ENCODE assay signal across 8 cellular contexts in genomic region chr10:100986623-100986951, GRCh38. TPM values are rescaled to one million over a fixed set of nuclear protein-coding genes. Genes with fewer than 3 reads are reported as not detected.
DNase-seq lines count a peak whose midpoint lies in the region; ATAC-seq, FAIRE-seq and TF ChIP-seq lines count a peak whose summit lies in the region.

No MANE protein-coding gene starts in this region.

- H3K36me3 ChIP-seq in DOHH2 (ENCODE audit: control insufficient read depth, low read length) (peaks cover 40% of the 10 kb centered on the region), Peyer's patch (peaks cover 0 to 25% (median 0%) of the 10 kb centered on the region in 3 donors), pancreas (peaks cover 0 to 3% (median 0%) of the 10 kb centered on the region in 3 donors)

- TF ChIP-seq CTCF in DOHH2 (IDR thresholded peaks at IDR 0.05; ENCODE audit: low read depth, low read length, poor library complexity, severe bottlenecking) (no peak), Peyer's patch (IDR thresholded peaks at IDR 0.05) (no peak), pancreas (IDR thresholded peaks at IDR 0.05) (no peak)

- H4K20me1 ChIP-seq in DOHH2 (ENCODE audit: control insufficient read depth, insufficient read depth, low read depth, low read length) = peaks cover 6% of the 10 kb centered on the region; the same call in 1 of the 2 replicates

- no peaks in the 10 kb centered on the region for H3F3A ChIP-seq in DOHH2 (ENCODE audit: control insufficient read depth, insufficient read depth)

- H3K79me2 ChIP-seq in DOHH2 (ENCODE audit: control insufficient read depth, low read length) = peaks cover 60% of the 10 kb centered on the region

- DNase-seq in Peyer's patch (peak in 1 of 3 donors; percentile 57), pancreas (no peak), GM19239 (ENCODE audit: insufficient read length, low spot score) (no peak)
- no peak for DNase-seq in activated CD8-positive, alpha-beta memory T cell treated with anti-CD3 and anti-CD28 coated beads, Interleukin-2, amount 50 U/mL, for 4 hours

- no peaks in the 10 kb centered on the region for H3K9me3 ChIP-seq in DOHH2 (ENCODE audit: control insufficient read depth, insufficient read depth, low read length)
- H3K9me3 ChIP-seq in Peyer's patch = no peaks in the 10 kb centered on the region
- H3K9me3 ChIP-seq in pancreas = no peaks in the 10 kb centered on the region

- H3K27me3 ChIP-seq in DOHH2 (ENCODE audit: control insufficient read depth, low read length) = no peaks in the 10 kb centered on the region
- H3K27me3 ChIP-seq in Peyer's patch = no peaks in the 10 kb centered on the region
- H3K27me3 ChIP-seq in pancreas = no peaks in the 10 kb centered on the region

- peak in 1 of 2 donors; percentile 4 for TF ChIP-seq POLR2A in Peyer's patch (IDR thresholded peaks at IDR 0.05)

- H3K4me1 ChIP-seq in DOHH2 (ENCODE audit: control insufficient read depth, low read length) = peaks cover 28% of the 10 kb centered on the region
- H3K4me1 ChIP-seq in Peyer's patch = peaks cover 0 to 24% (median 16%) of the 10 kb centered on the region in 4 donors
- peaks cover 7 to 27% (median 14%) of the 10 kb centered on the region in 3 donors for H3K4me1 ChIP-seq in pancreas

- H3K9me2 ChIP-seq in DOHH2 (replicated peaks; ENCODE audit: control insufficient read depth, low read length) = no peaks in the 10 kb centered on the region

- FAIRE-seq in pancreas (lab: Jason Lieb, UNC) = no peak
- no peak for FAIRE-seq in GM19239 (lab: Jason Lieb, UNC)

- 5 to 6% methylated on average over 17 of the region's 17 CpGs for WGBS in pancreas, 2 donors

- H3K27ac ChIP-seq in DOHH2 (ENCODE audit: low read depth, low read length) (peak overlapping the region; percentile 69; the same call in 1 of the 2 replicates), Peyer's patch (peak overlapping the region in 3 of 4 donors; percentile 80 to 92 (median 84)), pancreas (peak overlapping the region in 1 of 4 donors; percentile 62)

- peak overlapping the region; percentile 84 for H3K4me2 ChIP-seq in DOHH2 (ENCODE audit: low read length)

- ATAC-seq in esophagus mucosa = peak; percentile 5
- peak in 2 of 4 donors; percentile 3 to 19 for ATAC-seq in pancreas
- no peak for ATAC-seq in HG03097 (IDR thresholded peaks at IDR 0.05; ENCODE audit: low FRiP score, unreplicated experiment)
- ATAC-seq in GM18520 (IDR thresholded peaks at IDR 0.05; ENCODE audit: unreplicated experiment) = no peak

- H3K4me3 ChIP-seq in DOHH2 (ENCODE audit: low read length) (peak overlapping the region; percentile 82), Peyer's patch (peak overlapping the region; percentile 87 to 92 (median 91)), pancreas (peak overlapping the region; percentile 74 to 96 (median 84))

- intact Hi-C loops in pancreas (cut with DNase I) = no loop called here

RNA-seq across cellular contexts. Expression of gene MRPL43, which starts 0.7 kb away (rescaled TPM):
- 10 to 100 TPM; 40.5 to 85.5 (median 61.7) TPM for total RNA-seq in Peyer's patch
- total RNA-seq in esophagus mucosa = 72.7 TPM
- total RNA-seq in pancreas = 10 to 100 TPM; 31.0 to 49.3 (median 36.2) TPM
- polyA plus RNA-seq in pancreas = 10 to 100 TPM; 67.7 to 93.5 TPM

RNA-seq across cellular contexts. Expression of gene TWNK, which starts 0.8 kb away (rescaled TPM):
- 10 to 100 TPM in 1 of 4 donors, 1 to 10 TPM in 3; 3.8 to 18.2 (median 4.4) TPM for total RNA-seq in Peyer's patch
- 5.7 TPM for total RNA-seq in esophagus mucosa
- 1 to 10 TPM; 1.7 to 5.4 (median 3.8) TPM for total RNA-seq in pancreas
- 1 to 10 TPM; 3.1 to 3.2 TPM for polyA plus RNA-seq in pancreas

RNA-seq across cellular contexts. Expression of gene LZTS2, which starts 13.0 kb away (rescaled TPM):
- total RNA-seq in Peyer's patch (10 to 100 TPM; 28.0 to 57.4 (median 47.1) TPM), esophagus mucosa (23.0 TPM), pancreas (10 to 100 TPM; 10.5 to 26.5 (median 14.4) TPM)
- 10 to 100 TPM; 41.1 to 52.2 TPM for polyA plus RNA-seq in pancreas

RNA-seq across cellular contexts. Expression of gene SEMA4G, which starts 17.3 kb away (rescaled TPM):
- total RNA-seq in Peyer's patch (100 to 1,000 TPM in 3 of 4 donors, 10 to 100 TPM in 1; 16.5 to 233 (median 185) TPM), esophagus mucosa (0.96 TPM), pancreas (10 to 100 TPM in 3 of 6 donors, 1 to 10 TPM in 3; 8.7 to 17.2 (median 12.5) TPM)
- 10 to 100 TPM; 33.8 to 36.4 TPM for polyA plus RNA-seq in pancreas

RNA-seq across cellular contexts. Expression of gene PDZD7, which starts 44.3 kb away (rescaled TPM):
- total RNA-seq in Peyer's patch (10 to 100 TPM in 3 of 4 donors, under 1 TPM in 1; 0.83 to 58.7 (median 51.3) TPM), esophagus mucosa (0.04 TPM), pancreas (under 1 TPM; 0.18 to 0.49 (median 0.27) TPM)
- under 1 TPM; 0.89 to 0.99 TPM for polyA plus RNA-seq in pancreas
